Comparison of ENCODE assay signal across 20 cellular contexts in the genomic region with DNA sequence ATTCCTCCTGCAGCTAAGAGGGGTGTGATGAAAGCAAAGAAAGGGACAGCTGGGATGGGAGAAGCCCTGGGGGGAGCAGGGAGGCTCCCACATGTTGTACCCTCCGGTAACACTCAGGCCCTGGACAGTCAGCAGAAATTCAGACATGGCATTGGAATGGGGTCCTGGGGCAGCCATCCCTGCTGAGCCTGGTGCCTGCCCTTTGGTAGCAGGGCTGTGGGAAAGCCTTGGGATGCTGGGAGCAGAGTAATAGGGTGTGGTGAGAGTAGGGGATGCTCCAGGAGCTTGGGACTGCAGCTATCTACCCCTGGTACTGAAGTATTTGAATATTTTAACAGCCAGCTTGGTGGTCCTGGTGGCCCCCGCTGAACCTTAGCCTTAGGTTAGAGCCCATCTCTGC. TPM values are rescaled to one million over a fixed set of nuclear protein-coding genes. Genes with fewer than 3 reads are reported as not detected.
DNase-seq lines count a peak whose midpoint lies in the region; ATAC-seq and TF ChIP-seq lines count a peak whose summit lies in the region.
"Had no signal": no experiment of that assay in that cellular context is flagged by ENCODE, and none has a peak within 500 bp of the region (broad histone marks: within the 10 kb centered on the region; RNA-seq: fewer than 3 reads in every experiment).

No MANE protein-coding gene starts in this region.

- H3K27me3 Mint-ChIP-seq in Calu3 (ENCODE audit: unreplicated experiment) (no peaks in the 10 kb centered on the region), nephron (ENCODE audit: low read depth) (peaks cover 7% of the 10 kb centered on the region)

- H3K4me3 Mint-ChIP-seq in Calu3 (ENCODE audit: low read depth, unreplicated experiment) (no peak overlapping the region), nephron (no peak overlapping the region)
- H3K4me3 Mint-ChIP-seq: CD8-positive, alpha-beta memory T cell; HFFc6 had no signal

- H3K4me1 Mint-ChIP-seq in Calu3 (ENCODE audit: low read depth, unreplicated experiment) (peaks cover 51% of the 10 kb centered on the region), nephron (peaks cover 56% of the 10 kb centered on the region)
- H3K4me1 Mint-ChIP-seq: CD8-positive, alpha-beta memory T cell had no signal

- BruUV-seq in Calu3 (replicated peaks; lab: Mats Ljungman, UMichigan): no TSS peak

- TF ChIP-seq CTCF in Calu3 (IDR thresholded peaks at IDR 0.05; ENCODE audit: unreplicated experiment) (no peak), coronary artery (IDR thresholded peaks at IDR 0.05) (no peak), nephron (IDR thresholded peaks at IDR 0.05; ENCODE audit: unreplicated experiment in 3 of 3) (no peak), thyroid gland (IDR thresholded peaks at IDR 0.05) (no peak), lower lobe of right lung (IDR thresholded peaks at IDR 0.05) (no peak)

- no peaks in the 10 kb centered on the region for H3K36me3 ChIP-seq in thyroid gland
- no peaks in the 10 kb centered on the region for H3K36me3 ChIP-seq in lower lobe of right lung
- H3K36me3 ChIP-seq: BLaER1 had no signal

- CTCF ChIA-PET in Calu3 (lab: Charles Lee): interaction anchor here (0.9 to 2.5 kb wide), 6 partner anchors 9 to 263 kb away, joined by 3 to 12 read pairs (median 4); no protein-coding TSS in a partner anchor

- H3K4me1 ChIP-seq in thyroid gland (peaks cover 24 to 28% of the 10 kb centered on the region in 2 donors), lower lobe of right lung (peaks cover 10% of the 10 kb centered on the region)
- H3K4me1 ChIP-seq: A549, BLaER1 had no signal

- H3K9me3 ChIP-seq in thyroid gland: no peaks in the 10 kb centered on the region
- H3K9me3 ChIP-seq in lower lobe of right lung: no peaks in the 10 kb centered on the region
- H3K9me3 ChIP-seq: A549, BLaER1 had no signal

- H3K27ac Mint-ChIP-seq in Calu3 (ENCODE audit: unreplicated experiment) (peak overlapping the region; percentile 95), nephron (peak overlapping the region; percentile 83 to 94 (median 94))
- H3K27ac Mint-ChIP-seq: HFFc6 had no signal

- intact Hi-C loops in Calu3 (cut with micrococcal nuclease; ENCODE audit: unreplicated experiment): no loop called here
- intact Hi-C loops in thyroid gland (cut with DNase I): no loop called here
- intact Hi-C loops in lower lobe of right lung (cut with DNase I): no loop called here

- no peak for ATAC-seq in lower lobe of right lung
- no peak for ATAC-seq in GM18907 (IDR thresholded peaks at IDR 0.05; ENCODE audit: unreplicated experiment)
- ATAC-seq: A549 had no signal

- no peak for DNase-seq in Calu3
- no peak for DNase-seq in coronary artery (ENCODE audit: low spot score)
- no peak for DNase-seq in thyroid gland
- no peak for DNase-seq in stimulated activated CD4-positive, alpha-beta T cell treated with anti-CD3 and anti-CD28 coated beads, Interleukin-1b, Interleukin-23, amount 100 ng/mL, for 48 hours
- no peak for DNase-seq in lower lobe of right lung
- DNase-seq: CD8-positive, alpha-beta memory T cell; DMS79; H7; KG1; NCI-H1417; NCI-H187; NCI-H2227 treated with DMSO at 0.1 percent for 48 hours; NCI-H82; OCI-M1; SHP77 treated with DMSO at 0.1 percent for 48 hours had no signal

- peaks cover 35% of the 10 kb centered on the region for H3K36me3 Mint-ChIP-seq in Calu3 (ENCODE audit: insufficient read depth, unreplicated experiment)
- H3K36me3 Mint-ChIP-seq in nephron (ENCODE audit: low read depth): no peaks in the 10 kb centered on the region
- H3K36me3 Mint-ChIP-seq: CD8-positive, alpha-beta memory T cell had no signal

- 82 to 100% methylated on average over 2 of the region's 2 CpGs for WGBS in thyroid gland, 2 donors

- no peak for TF ChIP-seq POLR2A in thyroid gland (IDR thresholded peaks at IDR 0.05)

- H3K9me3 Mint-ChIP-seq in Calu3 (ENCODE audit: low read depth, unreplicated experiment) (no peaks in the 10 kb centered on the region), nephron (no peaks in the 10 kb centered on the region)
- H3K9me3 Mint-ChIP-seq: CD8-positive, alpha-beta memory T cell; HFFc6 had no signal

- H3K4me3 ChIP-seq in coronary artery (no peak overlapping the region), thyroid gland (replicated peaks in 1 of 3) (no peak overlapping the region), lower lobe of right lung (no peak overlapping the region)
- H3K4me3 ChIP-seq: A549, BLaER1 had no signal

- H3K27me3 ChIP-seq in thyroid gland: no peaks in the 10 kb centered on the region
- H3K27me3 ChIP-seq in lower lobe of right lung (ENCODE audit: low read depth): no peaks in the 10 kb centered on the region
- H3K27me3 ChIP-seq: BLaER1 had no signal

- H3K27ac ChIP-seq in coronary artery (peak overlapping the region; percentile 56 to 75), thyroid gland (peak overlapping the region in 2 of 3 donors; percentile 75 to 76), lower lobe of right lung (no peak overlapping the region)
- H3K27ac ChIP-seq: A549, BLaER1 had no signal

RNA-seq across cellular contexts. Expression of a gene that starts 56.8 kb away (rescaled TPM):
- 22.9 and 25.2 TPM in 2 replicates for total RNA-seq in Calu3 (2022)
- total RNA-seq in thyroid gland: 1 to 10 TPM; 2.1 to 7.2 (median 4.6) TPM
- total RNA-seq in lower lobe of right lung: 5.0 TPM
